Comparison of ENCODE assay signal across 1 cellular context in the genomic region with DNA sequence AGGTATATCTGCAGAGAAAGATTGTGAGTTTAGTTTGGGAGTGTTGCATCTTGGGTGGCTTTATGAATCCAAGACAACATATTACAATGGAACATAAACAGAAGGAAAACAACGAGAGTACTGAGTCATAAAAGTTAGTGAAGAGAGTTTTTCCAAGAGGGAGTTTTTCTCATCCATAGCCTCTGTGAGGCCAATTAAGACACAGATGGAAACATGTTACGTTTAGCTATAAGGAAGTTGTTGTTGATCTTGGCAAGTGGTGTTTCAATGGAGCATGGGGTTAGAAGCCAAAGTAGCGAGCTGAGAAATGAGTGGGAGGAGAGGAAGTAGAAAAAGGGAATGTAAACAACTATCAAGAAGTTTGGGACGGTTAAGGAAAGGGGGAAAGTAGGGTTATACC.
TF ChIP-seq lines count a peak whose summit lies in the region.

No MANE protein-coding gene starts in this region.

TF ChIP-seq in IMR-90, 13 proteins besides CTCF, POLR2A, EP300 and RAD21:
- TF ChIP-seq BHLHE40 (IDR thresholded peaks at IDR 0.05; ENCODE audit: low read depth, low read length) (no peak), FOS (IDR thresholded peaks at IDR 0.05; ENCODE audit: low read depth, low read length) (peak; percentile 3; the same call in 1 of the 2 replicates), NFE2L2 (IDR thresholded peaks at IDR 0.05; ENCODE audit: low read depth, low read length) (no peak), MAFK (IDR thresholded peaks at IDR 0.05; ENCODE audit: low read depth, low read length) (no peak), RCOR1 (IDR thresholded peaks at IDR 0.05; ENCODE audit: insufficient replicate concordance, low read length) (no peak)
- TF ChIP-seq, protein P1, sequence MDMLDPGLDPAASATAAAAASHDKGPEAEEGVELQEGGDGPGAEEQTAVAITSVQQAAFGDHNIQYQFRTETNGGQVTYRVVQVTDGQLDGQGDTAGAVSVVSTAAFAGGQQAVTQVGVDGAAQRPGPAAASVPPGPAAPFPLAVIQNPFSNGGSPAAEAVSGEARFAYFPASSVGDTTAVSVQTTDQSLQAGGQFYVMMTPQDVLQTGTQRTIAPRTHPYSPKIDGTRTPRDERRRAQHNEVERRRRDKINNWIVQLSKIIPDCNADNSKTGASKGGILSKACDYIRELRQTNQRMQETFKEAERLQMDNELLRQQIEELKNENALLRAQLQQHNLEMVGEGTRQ (IDR thresholded peaks at IDR 0.05; ENCODE audit: low read depth, low read length): no peak
